In genomic region chr7:133365892-133366291, GRCh38 we compare ENCODE assay signal across 15 cellular contexts.
A peak's percentile ranks its signal among the peaks of the same experiment; 100 is the strongest.
DNase-seq lines count a peak whose midpoint lies in the region; ATAC-seq and TF ChIP-seq lines count a peak whose summit lies in the region.
"Had no signal": no experiment of that assay in that cellular context is flagged by ENCODE, and none has a peak within 500 bp of the region (broad histone marks: within the 10 kb centered on the region; RNA-seq: fewer than 3 reads in every experiment).

No MANE protein-coding gene starts in this region.

- peaks cover 7 to 17% of the 10 kb centered on the region in 2 donors for H3K4me1 ChIP-seq in adrenal gland (replicated peaks in 1 of 2)
- H3K4me1 ChIP-seq in psoas muscle, result peaks cover 32% of the 10 kb centered on the region
- no peaks in the 10 kb centered on the region for H3K4me1 ChIP-seq in Caco-2
- H3K4me1 ChIP-seq: SJCRH30 had no signal

- no peak for TF ChIP-seq POLR2A in adrenal gland (IDR thresholded peaks at IDR 0.05)

- CTCF ChIA-PET in Caco-2 (lab: Charles Lee), result no interaction called here

- TF ChIP-seq CTCF in adrenal gland (IDR thresholded peaks at IDR 0.05), result no peak
- no peak for TF ChIP-seq CTCF in fibroblast of mammary gland (conservative IDR thresholded peaks at IDR 0.05; ENCODE audit: control insufficient read depth, insufficient read depth, low read depth, low read length)
- TF ChIP-seq CTCF in psoas muscle (IDR thresholded peaks at IDR 0.05), result no peak
- TF ChIP-seq CTCF in Caco-2 (IDR thresholded peaks at IDR 0.05; ENCODE audit: insufficient read depth in 1 of 2, low read depth in 1 of 2, low read length in 1 of 2, severe bottlenecking in 1 of 2, unreplicated experiment in 1 of 2), result no peak

- ATAC-seq in psoas muscle, result peak in 2 of 4 donors; percentile 39 to 71
- no peak for ATAC-seq in activated CD4-positive, CD25-positive, alpha-beta regulatory T cell treated with anti-CD3 and anti-CD28 coated beads, Interleukin-2, amount 50 U/mL, for 24 hours

- H3K36me3 ChIP-seq in adrenal gland (replicated peaks in 1 of 2) (no peaks in the 10 kb centered on the region), psoas muscle (ENCODE audit: insufficient read depth in 1 of 2, low read depth in 1 of 2) (no peaks in the 10 kb centered on the region), Caco-2 (ENCODE audit: control insufficient read depth, insufficient read depth, low read length) (no peaks in the 10 kb centered on the region)
- H3K36me3 ChIP-seq: cardiac muscle cell, SJCRH30, suprapubic skin had no signal

- intact Hi-C loops in adrenal gland (cut with DNase I) (no loop called here), psoas muscle (cut with DNase I) (no loop called here), Caco-2 (cut with micrococcal nuclease; ENCODE audit: unreplicated experiment) (no loop called here)

- H3K27ac Mint-ChIP-seq in Caco-2 (ENCODE audit: unreplicated experiment), result no peak overlapping the region

- POLR2A ChIA-PET in Caco-2 (lab: Charles Lee), result no interaction called here

- no TSS peak for BruUV-seq in Caco-2 (replicated peaks; lab: Mats Ljungman, UMichigan)

- 39 to 53% (median 45%) methylated on average over 3 of the region's 3 CpGs for WGBS in adrenal gland, 4 donors
- WGBS in psoas muscle, 3 donors, result 31 to 47% (median 39%) methylated on average over 3 of the region's 3 CpGs

- no peak overlapping the region for H3K27ac ChIP-seq in adrenal gland
- H3K27ac ChIP-seq in psoas muscle, result peak overlapping the region; percentile 50
- H3K27ac ChIP-seq: cardiac muscle cell, SJCRH30, spleen, suprapubic skin had no signal

- H3K4me3 Mint-ChIP-seq in Caco-2 (ENCODE audit: unreplicated experiment), result no peak overlapping the region
- H3K4me3 Mint-ChIP-seq: neural crest cell had no signal

- H3K36me3 Mint-ChIP-seq in Caco-2 (ENCODE audit: insufficient read depth, unreplicated experiment), result no peaks in the 10 kb centered on the region

- no peaks in the 10 kb centered on the region for H3K27me3 ChIP-seq in adrenal gland
- H3K27me3 ChIP-seq in psoas muscle (ENCODE audit: insufficient read depth in 3 of 3, low read length in 2 of 3), result no peaks in the 10 kb centered on the region
- no peaks in the 10 kb centered on the region for H3K27me3 ChIP-seq in Caco-2 (replicated peaks; ENCODE audit: control insufficient read depth, insufficient read depth, low read length)
- H3K27me3 ChIP-seq: cardiac muscle cell, SJCRH30, spleen, suprapubic skin had no signal

- H3K27me3 Mint-ChIP-seq in Caco-2 (ENCODE audit: insufficient read depth, unreplicated experiment), result no peaks in the 10 kb centered on the region

- H3K4me3 ChIP-seq in adrenal gland, result no peak overlapping the region
- no peak overlapping the region for H3K4me3 ChIP-seq in fibroblast of mammary gland (ENCODE audit: control insufficient read depth, low read depth, low read length)
- H3K4me3 ChIP-seq in psoas muscle, result no peak overlapping the region
- no peak overlapping the region for H3K4me3 ChIP-seq in Caco-2 (ENCODE audit: low read depth, low read length)
- H3K4me3 ChIP-seq: cardiac muscle cell, SJCRH30, spleen, suprapubic skin had no signal

- no peaks in the 10 kb centered on the region for H3K9me3 ChIP-seq in adrenal gland (replicated peaks in 1 of 3)
- H3K9me3 ChIP-seq in psoas muscle, result no peaks in the 10 kb centered on the region
- H3K9me3 ChIP-seq in Caco-2, result no peaks in the 10 kb centered on the region
- H3K9me3 ChIP-seq: suprapubic skin had no signal

- no peaks in the 10 kb centered on the region for H3K9me3 Mint-ChIP-seq in Caco-2 (ENCODE audit: unreplicated experiment)

- no peaks in the 10 kb centered on the region for H3K4me1 Mint-ChIP-seq in Caco-2 (ENCODE audit: low read depth, unreplicated experiment)

- peak; percentile 37 for DNase-seq in Daoy (ENCODE audit: low read depth)
- DNase-seq in adrenal gland, result peak in 5 of 7 donors; percentile 36 to 65 (median 52)
- DNase-seq in fibroblast of mammary gland (ENCODE audit: low read depth), result peak; percentile 34
- DNase-seq in psoas muscle, result no peak
- DNase-seq in Caco-2, result no peak
- no peak for DNase-seq in hepatic stellate cell (ENCODE audit: low spot score)
- DNase-seq in occipital lobe (lab: John Stamatoyannopoulos, UW), result no peak
- DNase-seq: activated CD8-positive, alpha-beta memory T cell treated with anti-CD3 and anti-CD28 coated beads for 24 hours; activated effector memory CD4-positive, alpha-beta T cell treated with Interleukin-2 at 50 U/mL for 16 hours; SJCRH30; spleen had no signal

Comparison
In these comparisons a context has a peak if more than half of its experiments do, and no peak if none do; other contexts are left out.
1. DNase-seq: peak in Daoy (single experiment), adrenal gland (5 of 7) and fibroblast of mammary gland (single experiment); none in psoas muscle (0 of 2), Caco-2 (0 of 2), hepatic stellate cell (single experiment) and occipital lobe (single experiment).